10 cellular contexts compared by ENCODE assay signal in genomic region chr14:23577004-23577681, GRCh38. TPM values are rescaled to one million over a fixed set of nuclear protein-coding genes. Genes with fewer than 3 reads are reported as not detected.
DNase-seq lines count a peak whose midpoint lies in the region; ATAC-seq and TF ChIP-seq lines count a peak whose summit lies in the region.
"Had no signal": no experiment of that assay in that cellular context is flagged by ENCODE, and none has a peak within 500 bp of the region (broad histone marks: within the 10 kb centered on the region; RNA-seq: fewer than 3 reads in every experiment).

No MANE protein-coding gene starts in this region.

- no peaks in the 10 kb centered on the region for H3K36me3 ChIP-seq in breast epithelium

- peaks cover 30% of the 10 kb centered on the region for H3K27me3 Mint-ChIP-seq in MCF 10A (ENCODE audit: insufficient read depth, unreplicated experiment)
- H3K27me3 Mint-ChIP-seq in dendritic cell treated with granulocyte-macrophage colony-stimulating factor and Interleukin-4, amounts not matched to agents 40 ng/mL and 50 ng/mL, for 4 days = peaks cover 64% of the 10 kb centered on the region

- ATAC-seq in HG02759 (IDR thresholded peaks at IDR 0.05; ENCODE audit: unreplicated experiment) = no peak
- ATAC-seq in GM21526 (IDR thresholded peaks at IDR 0.05; ENCODE audit: low FRiP score, unreplicated experiment) = no peak
- no peak for ATAC-seq in HG03565 (IDR thresholded peaks at IDR 0.05; ENCODE audit: unreplicated experiment)
- no peak for ATAC-seq in GM19467 (IDR thresholded peaks at IDR 0.05; ENCODE audit: unreplicated experiment)

- TF ChIP-seq POLR2A in breast epithelium (IDR thresholded peaks at IDR 0.05) = no peak

- H3K4me1 Mint-ChIP-seq in MCF 10A (ENCODE audit: insufficient read depth, unreplicated experiment) = peaks cover 8% of the 10 kb centered on the region
- H3K4me1 Mint-ChIP-seq in dendritic cell treated with granulocyte-macrophage colony-stimulating factor and Interleukin-4, amounts not matched to agents 40 ng/mL and 50 ng/mL, for 4 days (ENCODE audit: low read depth) = peaks cover 38% of the 10 kb centered on the region

- DNase-seq in breast epithelium (ENCODE audit: low spot score in 2 of 2) (no peak), MCF 10A (ENCODE audit: unreplicated experiment) (no peak), mesenteric fat pad (ENCODE audit: low spot score) (peak; percentile 85)
- DNase-seq: activated CD4-positive, CD25-positive, alpha-beta regulatory T cell had no signal

- peaks cover 0 to 4% of the 10 kb centered on the region in 2 donors for H3K4me1 ChIP-seq in breast epithelium

- H3K4me3 Mint-ChIP-seq in MCF 10A (ENCODE audit: unreplicated experiment) = no peak overlapping the region
- H3K4me3 Mint-ChIP-seq in dendritic cell treated with granulocyte-macrophage colony-stimulating factor and Interleukin-4, amounts not matched to agents 40 ng/mL and 50 ng/mL, for 4 days = peak overlapping the region; percentile 74

- POLR2A ChIA-PET in MCF 10A (lab: Yijun Ruan, JAX) = no interaction called here

- peak overlapping the region; percentile 7 to 66 (median 46) for H3K4me3 ChIP-seq in breast epithelium

- no peak overlapping the region for H3K27ac Mint-ChIP-seq in MCF 10A (ENCODE audit: low read depth, unreplicated experiment)
- H3K27ac Mint-ChIP-seq in dendritic cell treated with granulocyte-macrophage colony-stimulating factor and Interleukin-4, amounts not matched to agents 40 ng/mL and 50 ng/mL, for 4 days = peak overlapping the region; percentile 75

- intact Hi-C loops in breast epithelium (cut with DNase I; ENCODE audit: low total_unique reads) (no loop called here), MCF 10A (cut with micrococcal nuclease) (no loop called here)
- intact Hi-C loops in dendritic cell treated with granulocyte-macrophage colony-stimulating factor and Interleukin-4, amounts not matched to agents 40 ng/mL and 50 ng/mL, for 4 days (cut with micrococcal nuclease) = no loop called here

- H3K9me3 ChIP-seq in breast epithelium = no peaks in the 10 kb centered on the region

- BruUV-seq in MCF 10A (replicated peaks; lab: Mats Ljungman, UMichigan) = no TSS peak

- peaks cover 12 to 26% of the 10 kb centered on the region in 2 donors for H3K27me3 ChIP-seq in breast epithelium

- TF ChIP-seq CTCF in breast epithelium (IDR thresholded peaks at IDR 0.05) (no peak), MCF 10A (IDR thresholded peaks at IDR 0.05; ENCODE audit: unreplicated experiment) (no peak)

- CTCF ChIA-PET in MCF 10A (lab: Yijun Ruan, JAX) = no interaction called here

- no peaks in the 10 kb centered on the region for H3K9me3 Mint-ChIP-seq in MCF 10A (ENCODE audit: unreplicated experiment)
- H3K9me3 Mint-ChIP-seq in dendritic cell treated with granulocyte-macrophage colony-stimulating factor and Interleukin-4, amounts not matched to agents 40 ng/mL and 50 ng/mL, for 4 days = no peaks in the 10 kb centered on the region

- H3K27ac ChIP-seq in breast epithelium = no peak overlapping the region

- no peaks in the 10 kb centered on the region for H3K36me3 Mint-ChIP-seq in MCF 10A (ENCODE audit: insufficient read depth, unreplicated experiment)
- H3K36me3 Mint-ChIP-seq in dendritic cell treated with granulocyte-macrophage colony-stimulating factor and Interleukin-4, amounts not matched to agents 40 ng/mL and 50 ng/mL, for 4 days (ENCODE audit: low read depth) = no peaks in the 10 kb centered on the region

RNA-seq across cellular contexts. Expression of gene JPH4, which starts 1.4 kb away (rescaled TPM):
- total RNA-seq in breast epithelium = under 1 TPM; 0.66 to 0.96 (median 0.73) TPM
- total RNA-seq in MCF 10A (2022) = not detected in 2 replicates
- total RNA-seq in mesenteric fat pad = 1.1 TPM
- total RNA-seq: fibroblast of villous mesenchyme had no signal

RNA-seq across cellular contexts. Expression of gene AP1G2, which starts 9.6 kb away (rescaled TPM):
- total RNA-seq in breast epithelium (100 to 1,000 TPM in 2 of 3 donors, 10 to 100 TPM in 1; 30.9 to 172 (median 149) TPM), MCF 10A (2022) (89.2 and 95.7 TPM in 2 replicates), mesenteric fat pad (32.8 TPM)

RNA-seq across cellular contexts. Expression of gene THTPA, which starts 21.1 kb away (rescaled TPM):
- 10 to 100 TPM; 13.6 to 22.1 (median 21.0) TPM for total RNA-seq in breast epithelium
- total RNA-seq in MCF 10A (2022) = 16.8 and 22.4 TPM in 2 replicates
- 16.7 TPM for total RNA-seq in mesenteric fat pad

RNA-seq across cellular contexts. Expression of gene ZFHX2, which starts 25.6 kb away (rescaled TPM):
- total RNA-seq in breast epithelium = 1 to 10 TPM in 1 of 3 donors, under 1 TPM in 2; 0.48 to 1.2 (median 0.66) TPM
- total RNA-seq in MCF 10A (2022) = 1.8 and 2.1 TPM in 2 replicates
- 3.1 TPM for total RNA-seq in mesenteric fat pad

RNA-seq across cellular contexts. Expression of gene DHRS2, which starts 59.0 kb away (rescaled TPM):
- total RNA-seq in breast epithelium (1 to 10 TPM in 2 of 3 donors, not detected in 1; 4.6 to 9.4 TPM), MCF 10A (2022) (0.27 and 1.1 TPM in 2 replicates), mesenteric fat pad (not detected)
